ENCODE assay signal across 10 cellular contexts in the genomic region with DNA sequence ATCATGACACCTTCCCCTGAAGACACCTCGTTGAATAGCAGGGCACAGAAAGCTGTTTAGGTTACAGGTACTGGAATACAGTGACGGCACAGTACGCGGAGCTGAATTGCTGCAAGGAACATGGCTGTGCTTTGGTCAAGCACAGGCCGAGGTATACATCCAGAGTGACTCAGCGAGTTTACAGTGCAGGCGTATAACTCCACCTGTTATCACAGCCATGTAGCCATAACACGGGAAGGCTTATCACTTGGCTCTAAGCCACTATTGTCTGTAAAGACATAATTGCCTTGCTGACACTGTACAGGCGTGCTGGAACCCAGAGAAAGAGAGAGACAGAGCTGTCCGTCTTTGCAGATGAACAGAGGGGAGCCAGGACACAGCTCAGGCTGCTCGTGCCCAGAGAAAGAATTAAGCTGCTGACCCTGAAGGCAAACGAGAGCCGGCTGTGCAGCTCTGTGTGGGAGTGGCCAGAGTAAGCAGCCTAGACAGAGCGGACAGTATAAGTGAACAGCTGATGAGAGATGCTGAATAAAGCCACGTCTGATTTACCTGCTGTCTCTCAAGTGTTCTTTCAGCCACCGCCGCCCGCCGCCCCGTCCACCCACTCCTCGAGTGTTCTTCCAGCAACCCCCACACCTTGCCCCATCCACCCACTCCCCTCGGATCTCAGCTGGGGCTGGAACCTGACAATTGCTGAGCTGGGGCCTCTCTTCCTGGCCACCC.
DNase-seq lines count a peak whose midpoint lies in the region; ATAC-seq and TF ChIP-seq lines count a peak whose summit lies in the region.
"Had no signal": no experiment of that assay in that cellular context is flagged by ENCODE, and none has a peak within 500 bp of the region (broad histone marks: within the 10 kb centered on the region; RNA-seq: fewer than 3 reads in every experiment).

No MANE protein-coding gene starts in this region.

- H3K36me3 ChIP-seq in SJCRH30 (no peaks in the 10 kb centered on the region), osteoblast (ENCODE audit: insufficient read depth, low read length) (no peaks in the 10 kb centered on the region)
- H3K36me3 ChIP-seq: MG63 had no signal

- peak overlapping the region; percentile 67 for H3K4me2 ChIP-seq in osteoblast (ENCODE audit: insufficient read depth, low read length)

- TF ChIP-seq CTCF in AG04450 (IDR thresholded peaks at IDR 0.05; ENCODE audit: low read depth, low read length), result no peak
- no peak for TF ChIP-seq CTCF in fibroblast of the aortic adventitia (IDR thresholded peaks at IDR 0.05; ENCODE audit: insufficient read depth, low read length)
- TF ChIP-seq CTCF in osteoblast (IDR thresholded peaks at IDR 0.05; ENCODE audit: extremely low read depth, low read depth, low read length), result no peak

- H3K4me1 ChIP-seq in SJCRH30, result peaks cover 40% of the 10 kb centered on the region
- H3K4me1 ChIP-seq in osteoblast (ENCODE audit: insufficient read depth, low read length), result peaks cover 46% of the 10 kb centered on the region

- H3K4me3 ChIP-seq in AG04450 (ENCODE audit: low read depth, low read length) (no peak overlapping the region), SJCRH30 (peak overlapping the region; percentile 17), fibroblast of the aortic adventitia (ENCODE audit: low read depth, low read length) (peak overlapping the region; percentile 6), osteoblast (ENCODE audit: insufficient read depth, low read length) (no peak overlapping the region)
- H3K4me3 ChIP-seq: MG63 had no signal

- POLR2A ChIA-PET in AG04450 (lab: Yijun Ruan, JAX), result interaction anchor here (0.6 to 2.8 kb wide), 16 partner anchors 9 to 98 kb away, joined by 3 to 20 read pairs (median 6); a partner anchor contains a TSS

- peaks cover 2% of the 10 kb centered on the region for H4K20me1 ChIP-seq in osteoblast (ENCODE audit: insufficient read depth, low read length)

- no peak for DNase-seq in AG04450 (ENCODE audit: low read depth, low spot score)
- DNase-seq in SJCRH30, result peak; percentile 84 to 89
- DNase-seq in fibroblast of the aortic adventitia (ENCODE audit: low read depth), result peak; percentile 75
- no peak for DNase-seq in osteoblast (ENCODE audit: insufficient read length, low spot score, missing footprints)
- DNase-seq in activated CD4-positive, alpha-beta T cell treated with anti-CD3 and anti-CD28 coated beads for 48 hours, result no peak
- DNase-seq in activated CD4-positive, alpha-beta T cell treated with anti-CD3 and anti-CD28 coated beads, Interleukin-2, amount 50 U/mL, for 1 hour, result no peak
- no peak for DNase-seq in stimulated activated CD4-positive, alpha-beta T cell treated with anti-CD3 and anti-CD28 coated beads, Interleukin-2, amount 100 ng/mL, for 24 hours

- ATAC-seq in HG03280 (IDR thresholded peaks at IDR 0.05; ENCODE audit: unreplicated experiment), result no peak
- ATAC-seq: activated naive CD4-positive, alpha-beta T cell treated with anti-CD3 and anti-CD28 coated beads, Interleukin-2, amount 50 U/mL, for 72 hours had no signal

- peak overlapping the region; percentile 87 for H3K27ac ChIP-seq in AG04450 (ENCODE audit: low read depth, low read length)
- H3K27ac ChIP-seq in SJCRH30, result peak overlapping the region; percentile 74
- peak overlapping the region; percentile 40 for H3K27ac ChIP-seq in osteoblast (ENCODE audit: low read depth, low read length)

- H3K27me3 ChIP-seq in AG04450 (ENCODE audit: control insufficient read depth, insufficient read depth, low read length) (no peaks in the 10 kb centered on the region), SJCRH30 (no peaks in the 10 kb centered on the region), osteoblast (ENCODE audit: insufficient read depth, low read length) (no peaks in the 10 kb centered on the region)
- H3K27me3 ChIP-seq: MG63 had no signal

- CTCF ChIA-PET in AG04450 (lab: Charles Lee), result interaction anchor here (0.6 to 2.5 kb wide), 7 partner anchors 9 to 98 kb away, joined by 3 to 17 read pairs (median 4); a partner anchor contains a TSS

- no peaks in the 10 kb centered on the region for H3K9me3 ChIP-seq in AG04450 (ENCODE audit: control insufficient read depth, insufficient read depth, low read length)
- H3K9me3 ChIP-seq in SJCRH30 (replicated peaks), result no peaks in the 10 kb centered on the region
- no peaks in the 10 kb centered on the region for H3K9me3 ChIP-seq in osteoblast (ENCODE audit: low read depth, low read length)
- H3K9me3 ChIP-seq: MG63 had no signal

- H3K79me2 ChIP-seq in osteoblast (ENCODE audit: insufficient read depth, low read length), result no peaks in the 10 kb centered on the region

- no peak overlapping the region for H2AFZ ChIP-seq in osteoblast (ENCODE audit: low read length)

Comparison
In these comparisons a context has a peak if more than half of its experiments do, and no peak if none do; other contexts are left out.
1. DNase-seq: peak in SJCRH30 (2 of 2) and fibroblast of the aortic adventitia (single experiment); none in AG04450 (single experiment), osteoblast (single experiment), activated CD4-positive, alpha-beta T cell treated with anti-CD3 and anti-CD28 coated beads for 48 hours (single experiment), activated CD4-positive, alpha-beta T cell treated with anti-CD3 and anti-CD28 coated beads, Interleukin-2, amount 50 U/mL, for 1 hour (single experiment) and stimulated activated CD4-positive, alpha-beta T cell treated with anti-CD3 and anti-CD28 coated beads, Interleukin-2, amount 100 ng/mL, for 24 hours (0 of 2).
2. H3K4me3 ChIP-seq: peak in SJCRH30 (single experiment) and fibroblast of the aortic adventitia (single experiment); none in AG04450 (single experiment) and osteoblast (single experiment).
3. Peak in every context shown above with its lines, with median percentiles within 50 percentile points of each other: H3K27ac ChIP-seq.